Comparison of ENCODE assay signal across 19 cellular contexts in genomic region chr5:21931076-21931475, GRCh38.
"Had no signal": no experiment of that assay in that cellular context is flagged by ENCODE, and none has a peak within 500 bp of the region (broad histone marks: within the 10 kb centered on the region; RNA-seq: fewer than 3 reads in every experiment).

No MANE protein-coding gene starts in this region.

- H3K4me1 ChIP-seq: esophagus muscularis mucosa, lower lobe of right lung, parathyroid adenoma, tibial artery had no signal

- DNase-seq: activated CD4-positive, alpha-beta T cell treated with anti-CD3 and anti-CD28 coated beads for 4 hours; activated CD4-positive, alpha-beta T cell treated with anti-CD3 and anti-CD28 coated beads, Interleukin-2, amount 50 U/mL, for 48 hours; activated CD4-positive, CD25-positive, alpha-beta regulatory T cell; activated naive CD4-positive, alpha-beta T cell treated with anti-CD3 and anti-CD28 coated beads for 36 hours; activated naive CD8-positive, alpha-beta T cell treated with anti-CD3 and anti-CD28 coated beads, Interleukin-2, amount 10 ng/mL, durations not matched to agents 7 days and 5 days; activated T-cell treated with anti-CD3 and anti-CD28 coated beads, Interleukin-2, amount 50 U/mL, for 48 hours; amygdala; lower lobe of right lung; mesendoderm; naive B cell; nucleus accumbens; small intestine; stimulated activated CD4-positive, alpha-beta T cell treated with anti-CD3 and anti-CD28 coated beads, Interleukin-2, amount 100 ng/mL, for 24 hours; stimulated activated naive CD8-positive, alpha-beta T cell treated with anti-CD3 and anti-CD28 coated beads, Interleukin-15, amount 100 ng/mL, for 72 hours; T1000; tibial artery had no signal

- H3K9me3 ChIP-seq: esophagus muscularis mucosa, lower lobe of right lung, tibial artery had no signal

- H3K36me3 ChIP-seq: esophagus muscularis mucosa, lower lobe of right lung, tibial artery had no signal

- H3K4me3 ChIP-seq: coronary artery, esophagus muscularis mucosa, lower lobe of right lung, tibial artery had no signal

- H3K27ac ChIP-seq: coronary artery, esophagus muscularis mucosa, lower lobe of right lung, parathyroid adenoma, tibial artery had no signal

- H3K27me3 ChIP-seq: esophagus muscularis mucosa, tibial artery had no signal
